In the genomic region with DNA sequence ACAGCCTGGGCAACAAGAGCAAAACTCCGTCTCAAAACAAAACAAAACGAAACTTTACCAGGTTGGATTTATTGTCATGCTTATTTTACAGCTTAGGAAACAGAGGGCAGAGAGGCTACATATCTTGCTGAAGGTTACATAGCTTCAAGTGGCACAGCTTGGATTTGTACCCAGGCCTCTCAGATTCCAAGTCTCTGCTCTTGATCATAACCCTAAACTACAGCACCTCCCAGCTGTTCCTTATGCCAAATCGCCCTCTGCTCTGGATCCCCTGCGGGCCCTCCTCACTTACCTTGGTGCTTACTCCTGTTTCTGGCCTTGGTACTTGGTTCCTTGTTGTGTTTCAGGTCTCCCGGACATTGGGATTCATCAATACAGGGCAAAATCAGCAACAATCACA, we compare ENCODE assay signal across 1 cellular context.
TF ChIP-seq lines count a peak whose summit lies in the region.

No MANE protein-coding gene starts in this region.

TF ChIP-seq in GM23338, 12 proteins besides CTCF, POLR2A, EP300 and RAD21 (continued from another document):
- no peak for TF ChIP-seq REST (IDR thresholded peaks at IDR 0.05; ENCODE audit: unreplicated experiment)
- no peak for TF ChIP-seq JUNB (IDR thresholded peaks at IDR 0.05; ENCODE audit: unreplicated experiment)
